Comparison of ENCODE assay signal across 13 cellular contexts in genomic region chr10:3126741-3127342, GRCh38. TPM values are rescaled to one million over a fixed set of nuclear protein-coding genes. Genes with fewer than 3 reads are reported as not detected.
DNase-seq lines count a peak whose midpoint lies in the region; ATAC-seq and TF ChIP-seq lines count a peak whose summit lies in the region.
"Had no signal": no experiment of that assay in that cellular context is flagged by ENCODE, and none has a peak within 500 bp of the region (broad histone marks: within the 10 kb centered on the region; RNA-seq: fewer than 3 reads in every experiment).

No MANE protein-coding gene starts in this region.

- H3K36me3 ChIP-seq in BE2C = no peaks in the 10 kb centered on the region

- no peaks in the 10 kb centered on the region for H3K27me3 ChIP-seq in BE2C

- DNase-seq in BE2C (peak; percentile 57), NCI-H2029 treated with DMSO at 0.1 percent for 48 hours (lab: John Stamatoyannopoulos, UW) (peak; percentile 49), astrocyte of the hippocampus (ENCODE audit: low read depth, low spot score) (peak; percentile 50), left kidney (ENCODE audit: low read depth, low spot score) (peak; percentile 84)
- DNase-seq in stimulated activated CD4-positive, alpha-beta T cell treated with anti-CD3 and anti-CD28 coated beads, Interleukin-4, amount 100 ng/mL, for 24 hours = no peak
- DNase-seq: activated T-cell treated with anti-CD3 and anti-CD28 coated beads for 4 hours, cortex of kidney, HCEC 1CT, SK-N-SH had no signal

- no peak for TF ChIP-seq CTCF in BE2C (IDR thresholded peaks at IDR 0.05; ENCODE audit: low read depth, low read length)

- peak overlapping the region; percentile 28 for H3K4me3 ChIP-seq in BE2C (ENCODE audit: low read depth, low read length)
- H3K4me3 ChIP-seq: skin epidermis had no signal

- H3K9me3 ChIP-seq in BE2C = no peaks in the 10 kb centered on the region
- H3K9me3 ChIP-seq: SK-N-SH had no signal

- ATAC-seq in HG02973 (IDR thresholded peaks at IDR 0.05; ENCODE audit: unreplicated experiment) (no peak), HG03378 (IDR thresholded peaks at IDR 0.05; ENCODE audit: unreplicated experiment) (no peak), HG02884 (IDR thresholded peaks at IDR 0.05; ENCODE audit: unreplicated experiment) (no peak)

- H3K4me1 ChIP-seq in BE2C = no peaks in the 10 kb centered on the region; the same call in 1 of the 2 replicates

RNA-seq across cellular contexts. Expression of gene PITRM1, which starts 45.7 kb away (rescaled TPM):
- 40.5 TPM for polyA plus RNA-seq in BE2C (2012; ENCODE audit: insufficient read depth, insufficient read length, low read depth)

RNA-seq across cellular contexts. Expression of gene PFKP, which starts 59.5 kb away (rescaled TPM):
- polyA plus RNA-seq in BE2C (2012; ENCODE audit: insufficient read depth, insufficient read length, low read depth) = 25.6 TPM
